24 cellular contexts compared by ENCODE assay signal in genomic region chr5:126415789-126416188, GRCh38. TPM values are rescaled to one million over a fixed set of nuclear protein-coding genes. Genes with fewer than 3 reads are reported as not detected.
A peak's percentile ranks its signal among the peaks of the same experiment; 100 is the strongest.
DNase-seq lines count a peak whose midpoint lies in the region; ATAC-seq and TF ChIP-seq lines count a peak whose summit lies in the region.
"Had no signal": no experiment of that assay in that cellular context is flagged by ENCODE, and none has a peak within 500 bp of the region (broad histone marks: within the 10 kb centered on the region; RNA-seq: fewer than 3 reads in every experiment).

No MANE protein-coding gene starts in this region.

- no peak for TF ChIP-seq CTCF in mammary epithelial cell (conservative IDR thresholded peaks at IDR 0.05 in 1 of 2, IDR thresholded peaks at IDR 0.05 in 1 of 2; ENCODE audit: extremely low read depth in 1 of 2, insufficient read depth in 1 of 2, low read depth in 1 of 2, low read length in 2 of 2)

- peak overlapping the region; percentile 43 for H2AFZ ChIP-seq in GM23248
- H2AFZ ChIP-seq in mammary epithelial cell (ENCODE audit: low read depth, low read length) = no peak overlapping the region

- peak overlapping the region; percentile 33 for H3K4me2 ChIP-seq in GM23248 (ENCODE audit: unreplicated experiment)
- no peak overlapping the region for H3K4me2 ChIP-seq in mammary epithelial cell (ENCODE audit: insufficient read depth, low read depth, low read length)

- no peak for ATAC-seq in HG03469 (IDR thresholded peaks at IDR 0.05; ENCODE audit: unreplicated experiment)
- ATAC-seq: activated CD4-positive, CD25-positive, alpha-beta regulatory T cell treated with anti-CD3 and anti-CD28 coated beads, Interleukin-2, amount 50 U/mL, for 24 hours; activated naive CD8-positive, alpha-beta T cell treated with anti-CD3 and anti-CD28 coated beads, Interleukin-2, amount 50 U/mL, for 24 hours; natural killer cell; stimulated activated memory B cell treated with anti-CD40 and anti-IgM and Interleukin-4, amounts not matched to agents 10 μg/mL and 1 μg/mL and 100 μg/mL, for 72 hours had no signal

- H3K9me2 ChIP-seq in GM23248 (ENCODE audit: insufficient read depth) = no peaks in the 10 kb centered on the region; the same call in 1 of the 2 replicates

- H3K27me3 ChIP-seq in GM23248 (replicated peaks; ENCODE audit: insufficient read depth) (no peaks in the 10 kb centered on the region), mammary epithelial cell (ENCODE audit: insufficient read depth, low read length) (no peaks in the 10 kb centered on the region), layer of hippocampus (ENCODE audit: control insufficient read depth, insufficient read depth, low read length) (no peaks in the 10 kb centered on the region), skeletal muscle tissue (ENCODE audit: control insufficient read depth in 3 of 3, insufficient read depth in 3 of 3, low read length in 3 of 3) (no peaks in the 10 kb centered on the region)
- H3K27me3 ChIP-seq: testis had no signal

- BruUV-seq in mammary epithelial cell (replicated peaks; lab: Mats Ljungman, UMichigan) = no TSS peak

- in situ Hi-C loops in GM23248 (cut with MboI) (no loop called here), mammary epithelial cell (cut with MboI; ENCODE audit: low sequenced_read_pairs in 2 of 2) (no loop called here)

- intact Hi-C loops in mammary epithelial cell (cut with micrococcal nuclease) = no loop called here

- CTCF ChIA-PET in mammary epithelial cell (lab: Charles Lee; ENCODE audit: low non-redundant PET) = no interaction called here

- H4K20me1 ChIP-seq in GM23248 (ENCODE audit: insufficient read depth) (no peaks in the 10 kb centered on the region), mammary epithelial cell (ENCODE audit: insufficient read depth, low read length) (no peaks in the 10 kb centered on the region)

- 64 to 66% methylated on average over 4 of the region's 4 CpGs for WGBS in GM23248 (ENCODE audit: low coverage in 1 of 2, low lambda C conversion rate in 2 of 2, missing lambda C conversion rate in 2 of 2), 2 experiments
- WGBS in mammary epithelial cell (ENCODE audit: low coverage, missing lambda C conversion rate) = 75% methylated on average over 4 of the region's 4 CpGs

- H3K4me1 ChIP-seq in GM23248 (ENCODE audit: insufficient read depth) (peaks cover 25% of the 10 kb centered on the region), mammary epithelial cell (ENCODE audit: insufficient read depth, low read length) (peaks cover 10% of the 10 kb centered on the region), skeletal muscle tissue (ENCODE audit: control insufficient read depth in 3 of 3, insufficient read depth in 3 of 3, low read length in 3 of 3) (peaks cover 10 to 19% (median 13%) of the 10 kb centered on the region in 3 donors)

- no peak overlapping the region for H3K9ac ChIP-seq in GM23248
- no peak overlapping the region for H3K9ac ChIP-seq in mammary epithelial cell (ENCODE audit: insufficient read depth, low read length)
- H3K9ac ChIP-seq in skeletal muscle tissue (ENCODE audit: low read depth in 1 of 3, low read length in 3 of 3) = no peak overlapping the region

- no peaks in the 10 kb centered on the region for H3K9me3 ChIP-seq in GM23248 (ENCODE audit: low read depth)
- no peaks in the 10 kb centered on the region for H3K9me3 ChIP-seq in mammary epithelial cell (replicated peaks; ENCODE audit: insufficient read depth, low read length)
- H3K9me3 ChIP-seq in skeletal muscle tissue (ENCODE audit: control insufficient read depth in 3 of 3, low read length in 3 of 3) = no peaks in the 10 kb centered on the region
- H3K9me3 ChIP-seq: testis had no signal

- dilution Hi-C loops in mammary epithelial cell (cut with HindIII; ENCODE audit: low sequenced_read_pairs) = no loop called here

- H3K27ac ChIP-seq in GM23248 (no peak overlapping the region), mammary epithelial cell (ENCODE audit: insufficient read depth, low read depth, low read length) (peak overlapping the region; percentile 27), layer of hippocampus (ENCODE audit: low read depth, low read length) (peak overlapping the region; percentile 3), skeletal muscle tissue (ENCODE audit: low read depth, low read length) (peak overlapping the region; percentile 51)

- DNase-seq in GM23248 = no peak
- DNase-seq in mammary epithelial cell = no peak
- DNase-seq in NAMALWA (ENCODE audit: low spot score) = no peak
- no peak for DNase-seq in NCI-H526 treated with DMSO at 0.1 percent for 48 hours (lab: John Stamatoyannopoulos, UW)
- no peak for DNase-seq in NCI-H2029 (lab: John Stamatoyannopoulos, UW)
- DNase-seq: activated CD4-positive, alpha-beta memory T cell treated with anti-CD3 and anti-CD28 coated beads, Interleukin-2, amount 10 ng/mL, durations not matched to agents 7 days and 5 days; activated effector memory CD4-positive, alpha-beta T cell treated with anti-CD3 and anti-CD28 coated beads, Interleukin-2, amount 50 U/mL, for 16 hours; activated naive CD8-positive, alpha-beta T cell treated with anti-CD3 and anti-CD28 coated beads, Interleukin-2, amount 50 U/mL, for 24 hours; dermis blood vessel endothelial cell; foreskin melanocyte; H9; mesendoderm; natural killer cell; NCI-H1436; NCI-H524 treated with DMSO at 0.1 percent for 48 hours; RPMI8226; stimulated activated CD4-positive, alpha-beta T cell treated with anti-CD3 and anti-CD28 coated beads, Interleukin-2, amount 100 ng/mL, for 24 hours; T1000; testis had no signal

- H3K36me3 ChIP-seq in GM23248 (ENCODE audit: low read depth) (no peaks in the 10 kb centered on the region), mammary epithelial cell (ENCODE audit: insufficient read depth, low read length) (no peaks in the 10 kb centered on the region), skeletal muscle tissue (ENCODE audit: control insufficient read depth in 3 of 3, insufficient read depth in 3 of 3, low read length in 3 of 3) (no peaks in the 10 kb centered on the region)

- no peak overlapping the region for H3K4me3 ChIP-seq in GM23248
- H3K4me3 ChIP-seq in mammary epithelial cell (replicated peaks in 1 of 3; ENCODE audit: insufficient read depth in 1 of 3, low read depth in 2 of 3, low read length in 3 of 3) = no peak overlapping the region
- H3K4me3 ChIP-seq in skeletal muscle tissue (ENCODE audit: low read length in 3 of 3) = no peak overlapping the region
- H3K4me3 ChIP-seq: testis had no signal

- H3K79me2 ChIP-seq in GM23248 (ENCODE audit: insufficient read depth) = no peaks in the 10 kb centered on the region
- H3K79me2 ChIP-seq in mammary epithelial cell (ENCODE audit: insufficient read depth, low read length) = no peaks in the 10 kb centered on the region

- peaks cover 11% of the 10 kb centered on the region; the same call in 1 of the 2 replicates for H3F3A ChIP-seq in GM23248 (ENCODE audit: insufficient read depth)

RNA-seq across cellular contexts. Expression of gene GRAMD2B, which starts 7.4 kb away (rescaled TPM):
- 88.5 and 90.4 TPM in 2 replicates for total RNA-seq in GM23248 (2014; rRNA removed; shearing (Covaris generic))
- 128 and 129 TPM in 2 replicates for polyA plus RNA-seq in GM23248 (2016; fragmentation: Nextera tagmentation; extraction: Ambion mirVana)
- 100 to 1,000 TPM in 1 of 2 donors, 10 to 100 TPM in 1; 56.2 to 113 TPM for total RNA-seq in mammary epithelial cell
- 36.9 TPM for polyA plus RNA-seq in mammary epithelial cell
- polyA minus RNA-seq in mammary epithelial cell = 14.3 TPM
- 8.9 TPM for total RNA-seq in skeletal muscle tissue
